ENCODE assay signal across 7 cellular contexts in the genomic region with DNA sequence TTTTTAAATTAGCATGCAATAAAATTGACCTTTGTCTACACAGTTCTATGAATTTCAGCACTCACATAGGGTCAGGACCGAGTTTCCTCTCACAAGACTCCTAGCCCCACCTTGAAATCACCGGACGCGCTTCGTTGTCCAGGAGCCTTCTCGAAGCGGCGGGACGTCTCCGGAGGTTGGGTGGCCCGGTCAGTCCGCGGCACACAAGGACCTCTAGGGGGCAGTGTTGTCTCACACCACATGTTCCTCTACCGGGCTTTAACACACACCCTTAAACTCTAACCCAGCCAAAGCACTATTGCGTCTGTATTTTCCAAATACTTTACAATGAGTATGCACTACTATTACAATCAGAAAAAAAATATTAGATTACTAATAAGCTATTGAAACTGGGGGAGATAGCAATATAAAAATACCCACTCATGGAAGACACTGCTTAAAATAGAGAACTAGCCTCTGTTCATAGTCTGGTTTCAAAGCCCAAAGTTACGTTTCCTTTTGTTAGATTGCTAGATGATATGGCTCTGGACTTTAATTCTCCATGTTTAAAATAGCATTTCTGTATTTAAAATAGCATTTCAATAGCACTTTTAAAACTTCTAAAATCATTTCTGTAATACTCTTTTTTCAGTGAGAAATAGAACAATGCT. TPM values are rescaled to one million over a fixed set of nuclear protein-coding genes. Genes with fewer than 3 reads are reported as not detected.
A peak's percentile ranks its signal among the peaks of the same experiment; 100 is the strongest.
DNase-seq lines count a peak whose midpoint lies in the region; ATAC-seq and TF ChIP-seq lines count a peak whose summit lies in the region.
"Not testable (repeated sequence)": the region's sequence is repeated elsewhere in the genome, so short reads cannot be mapped to it uniquely, and the experiment has no call there.

No MANE protein-coding gene starts in this region.

- not testable (repeated sequence) for H3K4ac ChIP-seq in IMR-90 (ENCODE audit: low read depth, low read length)

- H3K27ac ChIP-seq in IMR-90 (ENCODE audit: insufficient read depth, low read length); lower lobe of right lung: not testable (repeated sequence)

- intact Hi-C loops in IMR-90 (cut with micrococcal nuclease); lower lobe of right lung (cut with DNase I): not testable (repeated sequence)

- not testable (repeated sequence) for H3K27me3 Mint-ChIP-seq in activated CD8-positive, alpha-beta memory T cell treated with anti-CD3 and anti-CD28 coated beads, Interleukin-2, amount 10 ng/mL, durations not matched to agents 7 days and 5 days; central memory CD8-positive, alpha-beta T cell

- H4K91ac ChIP-seq in IMR-90 (ENCODE audit: insufficient read depth, low read depth, low read length): not testable (repeated sequence)

- H2BK15ac ChIP-seq in IMR-90 (ENCODE audit: low read depth, low read length): not testable (repeated sequence)

- not testable (repeated sequence) for BruUV-seq in IMR-90 (replicated peaks; lab: Mats Ljungman, UMichigan)

- H3K4me3 Mint-ChIP-seq in activated CD8-positive, alpha-beta memory T cell treated with anti-CD3 and anti-CD28 coated beads, Interleukin-2, amount 10 ng/mL, durations not matched to agents 7 days and 5 days; central memory CD8-positive, alpha-beta T cell: not testable (repeated sequence)

- not testable (repeated sequence) for H3K36me3 Mint-ChIP-seq in activated CD8-positive, alpha-beta memory T cell treated with anti-CD3 and anti-CD28 coated beads, Interleukin-2, amount 10 ng/mL, durations not matched to agents 7 days and 5 days; central memory CD8-positive, alpha-beta T cell (ENCODE audit: insufficient read depth)

- not testable (repeated sequence) for H2BK20ac ChIP-seq in IMR-90 (ENCODE audit: low read depth, low read length)

- not testable (repeated sequence) for TF ChIP-seq POLR2A in IMR-90 (IDR thresholded peaks at IDR 0.05; ENCODE audit: low read depth, low read length)

- H2AK9ac ChIP-seq in IMR-90 (replicated peaks; ENCODE audit: low read depth, low read length, poor library complexity): not testable (repeated sequence)

- peak; percentile 89 for ATAC-seq in GM19035 (IDR thresholded peaks at IDR 0.05; ENCODE audit: unreplicated experiment)
- ATAC-seq in HG02759 (IDR thresholded peaks at IDR 0.05; ENCODE audit: unreplicated experiment): peak; percentile 94
- ATAC-seq in IMR-90 (ENCODE audit: low read depth): peak; percentile 97
- peak; percentile 69 for ATAC-seq in activated CD8-positive, alpha-beta memory T cell treated with anti-CD3 and anti-CD28 coated beads, Interleukin-2, amount 10 ng/mL, durations not matched to agents 7 days and 5 days
- ATAC-seq in central memory CD8-positive, alpha-beta T cell (replicated peaks; ENCODE audit: extremely low read depth, poor library complexity, severe bottlenecking): peak; percentile 82
- ATAC-seq in lower lobe of right lung: peak; percentile 99

- H3K9me3 Mint-ChIP-seq in activated CD8-positive, alpha-beta memory T cell treated with anti-CD3 and anti-CD28 coated beads, Interleukin-2, amount 10 ng/mL, durations not matched to agents 7 days and 5 days (ENCODE audit: low read depth); central memory CD8-positive, alpha-beta T cell: not testable (repeated sequence)

- H3K4me1 Mint-ChIP-seq in activated CD8-positive, alpha-beta memory T cell treated with anti-CD3 and anti-CD28 coated beads, Interleukin-2, amount 10 ng/mL, durations not matched to agents 7 days and 5 days; central memory CD8-positive, alpha-beta T cell: not testable (repeated sequence)

- H3K27me3 ChIP-seq in IMR-90 (ENCODE audit: control insufficient read depth, insufficient read depth, low read length); lower lobe of right lung (ENCODE audit: low read depth): not testable (repeated sequence)

- H2BK5ac ChIP-seq in IMR-90 (ENCODE audit: low read depth, low read length, poor library complexity, severe bottlenecking): not testable (repeated sequence)

- H3K36me3 ChIP-seq in IMR-90 (ENCODE audit: control insufficient read depth, insufficient read depth, low read length); lower lobe of right lung: not testable (repeated sequence)

- WGBS in IMR-90 (ENCODE audit: extremely low coverage in 2 of 2, insufficient read length in 1 of 2), 2 experiments: no CpG with 5 or more reads among the region's 16 CpGs

- in situ Hi-C loops in IMR-90 (cut with MboI; ENCODE audit: low sequenced_read_pairs): not testable (repeated sequence)

- not testable (repeated sequence) for H4K8ac ChIP-seq in IMR-90 (ENCODE audit: low read depth in 2 of 2, low read length in 2 of 2)

- not testable (repeated sequence) for H4K5ac ChIP-seq in IMR-90 (ENCODE audit: low read depth, low read length)

- H2AFZ ChIP-seq in IMR-90 (replicated peaks; ENCODE audit: low read length, poor library complexity): not testable (repeated sequence)

- not testable (repeated sequence) for TF ChIP-seq RAD21 in IMR-90 (IDR thresholded peaks at IDR 0.05; ENCODE audit: low read length)

- H2AK5ac ChIP-seq in IMR-90 (ENCODE audit: low read depth, low read length): not testable (repeated sequence)

- POLR2A ChIA-PET in IMR-90 (lab: Charles Lee; ENCODE audit: unreplicated experiment): not testable (repeated sequence)

- not testable (repeated sequence) for H3K23ac ChIP-seq in IMR-90 (ENCODE audit: low read depth, low read length)

- not testable (repeated sequence) for DNase-seq in IMR-90; activated CD8-positive, alpha-beta memory T cell treated with anti-CD3 and anti-CD28 coated beads, Interleukin-2, amount 10 ng/mL, durations not matched to agents 7 days and 5 days; central memory CD8-positive, alpha-beta T cell (ENCODE audit: low spot score in 2 of 2)
- peak; percentile 77 for DNase-seq in lower lobe of right lung
- DNase-seq in stimulated activated CD4-positive, alpha-beta T cell treated with anti-CD3 and anti-CD28 coated beads, Interleukin-2, amount 100 ng/mL, for 48 hours: peak; percentile 25 to 43

- H3K4me3 ChIP-seq in IMR-90 (ENCODE audit: insufficient read depth, low read depth, low read length); lower lobe of right lung: not testable (repeated sequence)

- not testable (repeated sequence) for H4K20me1 ChIP-seq in IMR-90 (ENCODE audit: insufficient read depth, low read length)

- not testable (repeated sequence) for H3K14ac ChIP-seq in IMR-90 (replicated peaks; ENCODE audit: low read depth, low read length)

- not testable (repeated sequence) for H2BK120ac ChIP-seq in IMR-90 (ENCODE audit: low read depth, low read length)

- not testable (repeated sequence) for H3K18ac ChIP-seq in IMR-90 (ENCODE audit: low read depth, low read length)

- H3K27ac Mint-ChIP-seq in activated CD8-positive, alpha-beta memory T cell treated with anti-CD3 and anti-CD28 coated beads, Interleukin-2, amount 10 ng/mL, durations not matched to agents 7 days and 5 days; central memory CD8-positive, alpha-beta T cell (ENCODE audit: low read depth): not testable (repeated sequence)

- H3K9ac ChIP-seq in IMR-90 (ENCODE audit: low read depth, low read length): not testable (repeated sequence)

- H3K4me2 ChIP-seq in IMR-90 (ENCODE audit: low read depth, low read length): not testable (repeated sequence)

- H3K4me1 ChIP-seq in IMR-90 (ENCODE audit: control insufficient read depth, insufficient read depth, low read length); lower lobe of right lung: not testable (repeated sequence)

- H3K79me1 ChIP-seq in IMR-90 (ENCODE audit: low read depth in 1 of 2, low read length in 2 of 2): not testable (repeated sequence)

- TF ChIP-seq CTCF in IMR-90 (conservative IDR thresholded peaks at IDR 0.05; ENCODE audit: low read depth, low read length): not testable (repeated sequence)
- peak; percentile 42 for TF ChIP-seq CTCF in lower lobe of right lung (IDR thresholded peaks at IDR 0.05)

- dilution Hi-C loops in IMR-90 (cut with HindIII; ENCODE audit: low sequenced_read_pairs, unreplicated experiment): not testable (repeated sequence)

- H3K56ac ChIP-seq in IMR-90 (ENCODE audit: extremely low read depth, insufficient read depth, low read length): not testable (repeated sequence)

- CTCF ChIA-PET in IMR-90 (lab: Yijun Ruan, JAX); activated CD8-positive, alpha-beta memory T cell treated with anti-CD3 and anti-CD28 coated beads, Interleukin-2, amount 10 ng/mL, durations not matched to agents 7 days and 5 days (lab: Charles Lee): not testable (repeated sequence)

- H3K9me1 ChIP-seq in IMR-90 (ENCODE audit: insufficient read depth, low read length): not testable (repeated sequence)

- not testable (repeated sequence) for H3K9me3 ChIP-seq in IMR-90 (ENCODE audit: control insufficient read depth, insufficient read depth, low read length); lower lobe of right lung

RNA-seq across cellular contexts. Expression of gene NUTM2D, which starts 56.0 kb away (rescaled TPM):
- total RNA-seq in IMR-90 (2012; rRNA removed) (0.54 and 0.56 TPM in 2 replicates), lower lobe of right lung (6.8 TPM)
- 1.8 and 1.9 TPM in 2 replicates for polyA plus RNA-seq in IMR-90 (2012; rRNA removed)
- 1.2 and 1.9 TPM in 2 replicates for polyA plus RNA-seq in IMR-90 (2012; cell fraction: cytosol; rRNA removed)
- polyA plus RNA-seq in IMR-90 (2012; cell fraction: nucleus; rRNA removed; ENCODE audit: low replicate concordance): 3.3 and 4.9 TPM in 2 replicates
- 1 to 10 TPM; 2.3 to 3.0 TPM for total RNA-seq in activated CD8-positive, alpha-beta memory T cell treated with anti-CD3 and anti-CD28 coated beads, Interleukin-2, amount 10 ng/mL, durations not matched to agents 7 days and 5 days
